ENCODE assay signal across 2 cellular contexts in the genomic region with DNA sequence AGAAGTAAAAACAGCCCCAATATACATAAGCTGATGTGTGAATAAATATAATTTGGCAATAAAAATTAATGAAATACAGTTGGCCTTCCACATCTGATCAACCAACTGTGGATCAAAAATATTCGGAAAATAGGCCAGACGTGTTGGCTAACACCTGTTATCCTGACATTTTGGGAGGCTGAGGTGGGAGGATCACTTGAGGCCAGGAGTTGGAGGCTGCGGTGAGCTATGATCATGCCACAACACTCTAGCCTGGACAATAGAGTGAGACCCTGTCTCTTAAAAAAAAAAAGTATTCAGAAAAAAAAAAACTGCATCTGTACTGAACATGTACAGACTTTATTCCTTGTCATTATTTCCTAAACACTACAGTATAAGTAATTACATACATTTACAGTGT.
TF ChIP-seq lines count a peak whose summit lies in the region.

No MANE protein-coding gene starts in this region.

TF ChIP-seq in HepG2, 621 proteins besides CTCF, POLR2A, EP300 and RAD21:
- TF ChIP-seq ZNF121 (CRISPR knock-in tag; IDR thresholded peaks at IDR 0.05), result 0 out of 2 replicates have a peak, but pooled peaks have one; percentile 23
- no peak for TF ChIP-seq ZNF44 (CRISPR knock-in tag; IDR thresholded peaks at IDR 0.05)
- TF ChIP-seq, protein P1, sequence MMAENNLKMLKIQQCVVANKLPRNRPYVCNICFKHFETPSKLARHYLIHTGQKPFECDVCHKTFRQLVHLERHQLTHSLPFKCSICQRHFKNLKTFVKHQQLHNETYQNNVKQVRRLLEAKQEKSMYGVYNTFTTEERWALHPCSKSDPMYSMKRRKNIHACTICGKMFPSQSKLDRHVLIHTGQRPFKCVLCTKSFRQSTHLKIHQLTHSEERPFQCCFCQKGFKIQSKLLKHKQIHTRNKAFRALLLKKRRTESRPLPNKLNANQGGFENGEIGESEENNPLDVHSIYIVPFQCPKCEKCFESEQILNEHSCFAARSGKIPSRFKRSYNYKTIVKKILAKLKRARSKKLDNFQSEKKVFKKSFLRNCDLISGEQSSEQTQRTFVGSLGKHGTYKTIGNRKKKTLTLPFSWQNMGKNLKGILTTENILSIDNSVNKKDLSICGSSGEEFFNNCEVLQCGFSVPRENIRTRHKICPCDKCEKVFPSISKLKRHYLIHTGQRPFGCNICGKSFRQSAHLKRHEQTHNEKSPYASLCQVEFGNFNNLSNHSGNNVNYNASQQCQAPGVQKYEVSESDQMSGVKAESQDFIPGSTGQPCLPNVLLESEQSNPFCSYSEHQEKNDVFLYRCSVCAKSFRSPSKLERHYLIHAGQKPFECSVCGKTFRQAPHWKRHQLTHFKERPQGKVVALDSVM (CRISPR knock-in tag; IDR thresholded peaks at IDR 0.05), result peak; percentile 92
- TF ChIP-seq POLR2AphosphoS2 (IDR thresholded peaks at IDR 0.05; ENCODE audit: low read depth, low read length), result 0 out of 2 replicates have a peak, but pooled peaks have one; percentile 59
- TF ChIP-seq, protein P2, sequence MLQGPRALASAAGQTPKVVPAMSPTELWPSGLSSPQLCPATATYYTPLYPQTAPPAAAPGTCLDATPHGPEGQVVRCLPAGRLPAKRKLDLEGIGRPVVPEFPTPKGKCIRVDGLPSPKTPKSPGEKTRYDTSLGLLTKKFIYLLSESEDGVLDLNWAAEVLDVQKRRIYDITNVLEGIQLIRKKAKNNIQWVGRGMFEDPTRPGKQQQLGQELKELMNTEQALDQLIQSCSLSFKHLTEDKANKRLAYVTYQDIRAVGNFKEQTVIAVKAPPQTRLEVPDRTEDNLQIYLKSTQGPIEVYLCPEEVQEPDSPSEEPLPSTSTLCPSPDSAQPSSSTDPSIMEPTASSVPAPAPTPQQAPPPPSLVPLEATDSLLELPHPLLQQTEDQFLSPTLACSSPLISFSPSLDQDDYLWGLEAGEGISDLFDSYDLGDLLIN (CRISPR knock-in tag; IDR thresholded peaks at IDR 0.05; ENCODE audit: borderline replicate concordance), result no peak

TF ChIP-seq in K562, 482 proteins besides CTCF, POLR2A, EP300 and RAD21:
- TF ChIP-seq POLR3G (IDR thresholded peaks at IDR 0.05; ENCODE audit: extremely low read depth, insufficient read length, insufficient replicate concordance) (no peak), ZNF586 (CRISPR knock-in tag; conservative IDR thresholded peaks at IDR 0.05) (no peak), IFI16 (CRISPR knock-in tag; IDR thresholded peaks at IDR 0.05) (no peak), RFX5 (IDR thresholded peaks at IDR 0.05; ENCODE audit: low read depth, low read length) (no peak), ZBTB8A (IDR thresholded peaks at IDR 0.05; ENCODE audit: partially characterized antibody) (no peak), ZNF121 (CRISPR knock-in tag; conservative IDR thresholded peaks at IDR 0.05) (peak; percentile 41; the same call in 1 of the 2 replicates), BRF1 (IDR thresholded peaks at IDR 0.05; ENCODE audit: borderline replicate concordance, extremely low read depth, insufficient read length) (no peak)
